9 cellular contexts compared by ENCODE assay signal in genomic region chr7:75485355-75485978, GRCh38. TPM values are rescaled to one million over a fixed set of nuclear protein-coding genes. Genes with fewer than 3 reads are reported as not detected.
DNase-seq lines count a peak whose midpoint lies in the region; ATAC-seq and TF ChIP-seq lines count a peak whose summit lies in the region.
"Not testable (repeated sequence)": the region's sequence is repeated elsewhere in the genome, so short reads cannot be mapped to it uniquely, and the experiment has no call there.
"Had no signal": no experiment of that assay in that cellular context is flagged by ENCODE, and none has a peak within 500 bp of the region (broad histone marks: within the 10 kb centered on the region; RNA-seq: fewer than 3 reads in every experiment).

No MANE protein-coding gene starts in this region.

- not testable (repeated sequence) for H2BK12ac ChIP-seq in trophoblast cell (ENCODE audit: low read length)

- H2BK120ac ChIP-seq in trophoblast cell (ENCODE audit: insufficient read depth, low read length, poor library complexity) = not testable (repeated sequence)

- H2BK5ac ChIP-seq in trophoblast cell (ENCODE audit: low read depth, low read length, poor library complexity) = not testable (repeated sequence)

- not testable (repeated sequence) for H3K79me2 ChIP-seq in trophoblast cell (ENCODE audit: control insufficient read depth, insufficient read depth, low read length, poor library complexity)

- POLR2A ChIA-PET in T-cell (lab: Charles Lee); activated naive CD8-positive, alpha-beta T cell treated with anti-CD3 and anti-CD28 coated beads, Interleukin-2, amount 10 ng/mL, durations not matched to agents 7 days and 5 days (lab: Charles Lee): not testable (repeated sequence)

- H3K4me3 ChIP-seq in HUES6 (ENCODE audit: low read depth, low read length) = peak overlapping the region; percentile 90
- H3K4me3 ChIP-seq in trophoblast cell (ENCODE audit: low read depth, low read length) = peak overlapping the region; percentile 81
- peak overlapping the region; percentile 63 for H3K4me3 ChIP-seq in upper lobe of right lung

- peak overlapping the region; percentile 87 to 88 (median 87) for H3K4me3 Mint-ChIP-seq in T-cell
- peak overlapping the region; percentile 91 for H3K4me3 Mint-ChIP-seq in activated naive CD8-positive, alpha-beta T cell treated with anti-CD3 and anti-CD28 coated beads, Interleukin-2, amount 10 ng/mL, durations not matched to agents 7 days and 5 days

- peak overlapping the region; percentile 64 for H3K4ac ChIP-seq in trophoblast cell (ENCODE audit: low read depth, low read length)

- CTCF ChIA-PET in T-cell (lab: Charles Lee) = not testable (repeated sequence)

- H3K9ac ChIP-seq in HUES6 (ENCODE audit: low read length) (peak overlapping the region; percentile 88), trophoblast cell (ENCODE audit: low read length) (peak overlapping the region; percentile 24)

- H2AK5ac ChIP-seq in trophoblast cell (ENCODE audit: low read length) = not testable (repeated sequence)

- not testable (repeated sequence) for H4K91ac ChIP-seq in trophoblast cell (ENCODE audit: low read depth, low read length)

- H3K27ac ChIP-seq in HUES6 (ENCODE audit: low read depth, low read length); trophoblast cell (ENCODE audit: low read depth, low read length): not testable (repeated sequence)
- H3K27ac ChIP-seq in upper lobe of right lung = peak overlapping the region; percentile 71

- H2AFZ ChIP-seq in trophoblast cell (ENCODE audit: insufficient read depth, low read length, poor library complexity) = not testable (repeated sequence)

- not testable (repeated sequence) for H3K9me3 Mint-ChIP-seq in T-cell; activated naive CD8-positive, alpha-beta T cell treated with anti-CD3 and anti-CD28 coated beads, Interleukin-2, amount 10 ng/mL, durations not matched to agents 7 days and 5 days

- DNase-seq in ELR (ENCODE audit: low read depth) (peak; percentile 12), T-cell (peak in 5 of 34 experiments; percentile 2 to 15 (median 4)), erythroblast (lab: John Stamatoyannopoulos, UW) (peak; percentile 11 to 23), left kidney (ENCODE audit: low read depth, low spot score) (peak; percentile 36)
- DNase-seq in activated naive CD8-positive, alpha-beta T cell treated with anti-CD3 and anti-CD28 coated beads, Interleukin-2, amount 10 ng/mL, durations not matched to agents 7 days and 5 days = peak; percentile 49
- DNase-seq in trophoblast cell, upper lobe of right lung: not testable (repeated sequence)

- not testable (repeated sequence) for H4K8ac ChIP-seq in trophoblast cell (ENCODE audit: low read depth, low read length)

- H3K36me3 Mint-ChIP-seq in T-cell; activated naive CD8-positive, alpha-beta T cell treated with anti-CD3 and anti-CD28 coated beads, Interleukin-2, amount 10 ng/mL, durations not matched to agents 7 days and 5 days: not testable (repeated sequence)

- H3K23ac ChIP-seq in trophoblast cell (ENCODE audit: low read length) = not testable (repeated sequence)

- not testable (repeated sequence) for H3K14ac ChIP-seq in trophoblast cell (ENCODE audit: low read length)

- not testable (repeated sequence) for H3K9me3 ChIP-seq in HUES6 (ENCODE audit: control insufficient read depth, insufficient read depth, low read depth, low read length); trophoblast cell (ENCODE audit: insufficient read depth, low read depth, low read length); upper lobe of right lung

- not testable (repeated sequence) for H3K27me3 ChIP-seq in HUES6 (ENCODE audit: control insufficient read depth, insufficient read depth, low read length); trophoblast cell (ENCODE audit: insufficient read depth, low read length); upper lobe of right lung

- ATAC-seq in T-cell (replicated peaks in 1 of 4) = peak in 2 of 4 experiments; percentile 28 to 30
- not testable (repeated sequence) for ATAC-seq in activated naive CD8-positive, alpha-beta T cell treated with anti-CD3 and anti-CD28 coated beads, Interleukin-2, amount 10 ng/mL, durations not matched to agents 7 days and 5 days (ENCODE audit: low read depth); upper lobe of right lung

- not testable (repeated sequence) for H3K18ac ChIP-seq in trophoblast cell (ENCODE audit: low read length)

- H3K27ac Mint-ChIP-seq in T-cell = peak overlapping the region; percentile 43 to 85
- H3K27ac Mint-ChIP-seq in activated naive CD8-positive, alpha-beta T cell treated with anti-CD3 and anti-CD28 coated beads, Interleukin-2, amount 10 ng/mL, durations not matched to agents 7 days and 5 days = peak overlapping the region; percentile 77

- peak overlapping the region; percentile 69 for H3K4me2 ChIP-seq in trophoblast cell (ENCODE audit: low read length)

- not testable (repeated sequence) for TF ChIP-seq CTCF in upper lobe of right lung (IDR thresholded peaks at IDR 0.05)

- not testable (repeated sequence) for H3K27me3 Mint-ChIP-seq in T-cell; activated naive CD8-positive, alpha-beta T cell treated with anti-CD3 and anti-CD28 coated beads, Interleukin-2, amount 10 ng/mL, durations not matched to agents 7 days and 5 days

- not testable (repeated sequence) for H3K79me1 ChIP-seq in trophoblast cell (ENCODE audit: low read length)

- H3K36me3 ChIP-seq in HUES6 (ENCODE audit: control insufficient read depth, insufficient read depth, low read length); trophoblast cell (ENCODE audit: control insufficient read depth in 1 of 2, insufficient read depth in 2 of 2, low read length in 2 of 2); upper lobe of right lung: not testable (repeated sequence)

- WGBS in trophoblast cell (ENCODE audit: extremely low coverage, insufficient coverage, insufficient read length) = no CpG with 5 or more reads among the region's 32 CpGs

- TF ChIP-seq POLR2A in erythroblast (IDR thresholded peaks at IDR 0.05; ENCODE audit: low read length) = not testable (repeated sequence)

- H4K12ac ChIP-seq in trophoblast cell (ENCODE audit: low read depth, low read length) = not testable (repeated sequence)

- intact Hi-C loops in upper lobe of right lung (cut with DNase I) = not testable (repeated sequence)

- not testable (repeated sequence) for H3K4me1 ChIP-seq in HUES6 (ENCODE audit: control insufficient read depth, insufficient read depth, low read length); trophoblast cell (ENCODE audit: control insufficient read depth in 1 of 2, insufficient read depth in 2 of 2, low read length in 2 of 2); upper lobe of right lung

- H3K4me1 Mint-ChIP-seq in T-cell = peaks cover 11 to 25% (median 21%) of the 10 kb centered on the region in 3 donors
- not testable (repeated sequence) for H3K4me1 Mint-ChIP-seq in activated naive CD8-positive, alpha-beta T cell treated with anti-CD3 and anti-CD28 coated beads, Interleukin-2, amount 10 ng/mL, durations not matched to agents 7 days and 5 days

RNA-seq across cellular contexts. Expression of gene POM121C, which starts 0.6 kb away (rescaled TPM):
- total RNA-seq in T-cell = 100 to 1,000 TPM in 2 of 5 donors, 10 to 100 TPM in 3; 76.9 to 113 (median 86.1) TPM
- 10 to 100 TPM; 82.2 to 87.3 TPM for total RNA-seq in activated naive CD8-positive, alpha-beta T cell treated with anti-CD3 and anti-CD28 coated beads, Interleukin-2, amount 10 ng/mL, durations not matched to agents 7 days and 5 days
- 48.4 and 49.6 TPM in 2 replicates for polyA plus RNA-seq in trophoblast cell (2013)
- 38.5 TPM for total RNA-seq in upper lobe of right lung

RNA-seq across cellular contexts. Expression of gene SPDYE5, which starts 6.7 kb away (rescaled TPM):
- total RNA-seq in T-cell (under 1 TPM in 2 of 5 donors, not detected in 3; 0.23 to 0.30 TPM), upper lobe of right lung (not detected)
- under 1 TPM in 1 of 2 experiments, not detected in 1; 0.14 TPM for total RNA-seq in activated naive CD8-positive, alpha-beta T cell treated with anti-CD3 and anti-CD28 coated beads, Interleukin-2, amount 10 ng/mL, durations not matched to agents 7 days and 5 days
- not detected in 2 replicates for polyA plus RNA-seq in trophoblast cell (2013)
- total RNA-seq: M059J had no signal
